ENCODE assay signal across 8 cellular contexts in the genomic region with DNA sequence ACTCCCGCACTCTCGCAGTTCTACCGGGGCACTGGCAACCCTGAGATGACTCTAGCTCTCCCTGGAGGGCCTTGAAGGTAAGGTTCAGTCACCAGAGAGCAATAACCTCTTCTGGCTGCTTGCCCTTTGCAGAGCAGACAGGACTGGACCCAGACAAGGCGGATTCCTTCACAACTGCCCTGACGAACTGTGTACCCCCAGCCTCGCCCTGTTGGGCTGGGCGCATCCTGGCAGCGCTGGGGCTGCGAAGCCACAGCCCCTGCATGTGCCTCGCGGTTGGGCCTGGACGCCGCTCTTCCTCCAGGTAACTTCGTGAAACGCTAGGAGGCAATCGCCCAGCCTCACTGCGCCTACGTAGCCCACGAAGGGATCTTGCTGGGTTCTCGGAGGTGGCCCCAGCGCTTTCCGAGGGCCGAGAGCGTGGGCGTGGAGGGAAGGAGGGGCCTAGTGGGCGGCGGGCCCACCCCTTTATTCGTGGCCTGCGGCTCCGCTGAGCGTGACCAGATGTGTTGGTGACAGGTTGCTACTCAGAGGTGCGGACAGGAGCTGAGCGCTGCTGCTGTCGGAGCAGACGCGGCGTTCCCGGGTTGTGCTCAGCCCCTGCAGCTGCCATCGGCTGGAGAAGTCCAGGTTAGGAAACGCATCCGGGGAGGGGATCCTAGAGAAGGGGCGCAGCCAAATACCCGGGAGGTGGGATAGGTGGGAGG. TPM values are rescaled to one million over a fixed set of nuclear protein-coding genes. Genes with fewer than 3 reads are reported as not detected.
A peak's percentile ranks its signal among the peaks of the same experiment; 100 is the strongest.
DNase-seq lines count a peak whose midpoint lies in the region; ATAC-seq and TF ChIP-seq lines count a peak whose summit lies in the region.

No MANE protein-coding gene starts in this region.

- TF ChIP-seq POLR2A in Peyer's patch (IDR thresholded peaks at IDR 0.05) = no peak

- peak overlapping the region in 4 of 7 donors; percentile 10 to 72 (median 57) for H3K27ac Mint-ChIP-seq in CD4-positive, alpha-beta memory T cell
- peak overlapping the region in 3 of 10 donors; percentile 13 to 55 (median 53) for H3K27ac Mint-ChIP-seq in naive thymus-derived CD8-positive, alpha-beta T cell

- H3K4me1 Mint-ChIP-seq in CD4-positive, alpha-beta memory T cell = peaks cover 8 to 14% (median 13%) of the 10 kb centered on the region in 4 donors
- peaks cover 11 to 40% (median 15%) of the 10 kb centered on the region in 4 donors for H3K4me1 Mint-ChIP-seq in naive thymus-derived CD8-positive, alpha-beta T cell

- peaks cover 5% of the 10 kb centered on the region for H3K4me1 ChIP-seq in CD4-positive, alpha-beta memory T cell (ENCODE audit: insufficient read depth, low read length)
- peaks cover 0 to 5% (median 0%) of the 10 kb centered on the region in 4 donors for H3K4me1 ChIP-seq in Peyer's patch

- no peaks in the 10 kb centered on the region for H3K36me3 ChIP-seq in CD4-positive, alpha-beta memory T cell (ENCODE audit: insufficient read depth, low read length)
- H3K36me3 ChIP-seq in Peyer's patch = no peaks in the 10 kb centered on the region

- CTCF ChIA-PET in CD4-positive, alpha-beta memory T cell (lab: Charles Lee; ENCODE audit: partially characterized antibody) = interaction anchor here (0.9 to 2.3 kb wide), 3 partner anchors 115 to 126 kb away, joined by 3 to 10 read pairs (median 7); no protein-coding TSS in a partner anchor

- H3K27me3 Mint-ChIP-seq in CD4-positive, alpha-beta memory T cell = no peaks in the 10 kb centered on the region
- H3K27me3 Mint-ChIP-seq in naive thymus-derived CD8-positive, alpha-beta T cell = peaks cover 5 to 23% (median 20%) of the 10 kb centered on the region in 5 donors

- TF ChIP-seq CTCF in Peyer's patch (IDR thresholded peaks at IDR 0.05) (no peak), coronary artery (IDR thresholded peaks at IDR 0.05) (no peak)

- H3K27me3 ChIP-seq in CD4-positive, alpha-beta memory T cell (ENCODE audit: insufficient read depth, low read length) = no peaks in the 10 kb centered on the region
- no peaks in the 10 kb centered on the region for H3K27me3 ChIP-seq in Peyer's patch

- no peak overlapping the region for H3K27ac ChIP-seq in CD4-positive, alpha-beta memory T cell (ENCODE audit: low read depth, low read length)
- H3K27ac ChIP-seq in Peyer's patch = no peak overlapping the region
- H3K27ac ChIP-seq in coronary artery = no peak overlapping the region

- no peaks in the 10 kb centered on the region for H3K9me3 Mint-ChIP-seq in CD4-positive, alpha-beta memory T cell
- peaks cover 0 to 2% (median 0%) of the 10 kb centered on the region in 9 donors for H3K9me3 Mint-ChIP-seq in naive thymus-derived CD8-positive, alpha-beta T cell

- H3K4me3 Mint-ChIP-seq in CD4-positive, alpha-beta memory T cell = peak overlapping the region; percentile 85 to 92 (median 88)
- H3K4me3 Mint-ChIP-seq in naive thymus-derived CD8-positive, alpha-beta T cell = peak overlapping the region; percentile 76 to 94 (median 84)

- POLR2A ChIA-PET in CD4-positive, alpha-beta memory T cell (lab: Charles Lee; ENCODE audit: partially characterized antibody) = interaction anchor here (1.3 kb wide), 1 partner anchor 117 kb away, joined by 3 read pairs; no protein-coding TSS in a partner anchor
- POLR2A ChIA-PET in naive thymus-derived CD8-positive, alpha-beta T cell (lab: Charles Lee) = no interaction called here

- no peaks in the 10 kb centered on the region for H3K9me3 ChIP-seq in CD4-positive, alpha-beta memory T cell (ENCODE audit: control insufficient read depth in 1 of 2, low read length in 2 of 2)
- H3K9me3 ChIP-seq in Peyer's patch = peaks cover 0 to 3% (median 0%) of the 10 kb centered on the region in 4 donors

- intact Hi-C loops in CD4-positive, alpha-beta memory T cell (cut with micrococcal nuclease) = loop anchor here (5.0 kb wide), 3 partner anchors 211 to 331 kb away; a partner anchor contains a TSS

- peak in 1 of 2 donors; percentile 20 for ATAC-seq in naive thymus-derived CD8-positive, alpha-beta T cell
- ATAC-seq in HG02870 (IDR thresholded peaks at IDR 0.05; ENCODE audit: unreplicated experiment) (no peak), GM18511 (IDR thresholded peaks at IDR 0.05; ENCODE audit: unreplicated experiment) (no peak), GM19035 (IDR thresholded peaks at IDR 0.05; ENCODE audit: unreplicated experiment) (no peak)

- H3K4me3 ChIP-seq in CD4-positive, alpha-beta memory T cell (ENCODE audit: low read length in 2 of 2) = peak overlapping the region in 1 of 2 donors; percentile 57
- H3K4me3 ChIP-seq in Peyer's patch (peak overlapping the region; percentile 22 to 63 (median 45)), coronary artery (peak overlapping the region; percentile 78)

- DNase-seq in CD4-positive, alpha-beta memory T cell = peak in 3 of 5 donors; percentile 20 to 33 (median 33)
- peak in 1 of 3 donors; percentile 53 for DNase-seq in Peyer's patch
- DNase-seq in coronary artery (ENCODE audit: low spot score) = peak; percentile 53
- DNase-seq in naive thymus-derived CD8-positive, alpha-beta T cell = peak in 4 of 10 donors; percentile 3 to 20 (median 16)
- DNase-seq in LoVo (ENCODE audit: low spot score) = no peak

- no peaks in the 10 kb centered on the region for H3K36me3 Mint-ChIP-seq in CD4-positive, alpha-beta memory T cell
- no peaks in the 10 kb centered on the region for H3K36me3 Mint-ChIP-seq in naive thymus-derived CD8-positive, alpha-beta T cell

RNA-seq across cellular contexts. Expression of a gene that starts 1.9 kb away (rescaled TPM):
- total RNA-seq in CD4-positive, alpha-beta memory T cell = 1 to 10 TPM; 1.1 to 1.4 TPM
- 1 to 10 TPM in 1 of 2 donors, under 1 TPM in 1; 0.43 to 2.0 TPM for polyA plus RNA-seq in CD4-positive, alpha-beta memory T cell
- total RNA-seq in Peyer's patch = 1 to 10 TPM in 1 of 4 donors, under 1 TPM in 3; 0.38 to 2.5 (median 0.75) TPM
- under 1 TPM; 0.30 to 0.31 TPM for total RNA-seq in naive thymus-derived CD8-positive, alpha-beta T cell
- polyA plus RNA-seq in naive thymus-derived CD8-positive, alpha-beta T cell = under 1 TPM in 2 of 3 donors, not detected in 1; 0.40 to 0.46 TPM
